In the genomic region with DNA sequence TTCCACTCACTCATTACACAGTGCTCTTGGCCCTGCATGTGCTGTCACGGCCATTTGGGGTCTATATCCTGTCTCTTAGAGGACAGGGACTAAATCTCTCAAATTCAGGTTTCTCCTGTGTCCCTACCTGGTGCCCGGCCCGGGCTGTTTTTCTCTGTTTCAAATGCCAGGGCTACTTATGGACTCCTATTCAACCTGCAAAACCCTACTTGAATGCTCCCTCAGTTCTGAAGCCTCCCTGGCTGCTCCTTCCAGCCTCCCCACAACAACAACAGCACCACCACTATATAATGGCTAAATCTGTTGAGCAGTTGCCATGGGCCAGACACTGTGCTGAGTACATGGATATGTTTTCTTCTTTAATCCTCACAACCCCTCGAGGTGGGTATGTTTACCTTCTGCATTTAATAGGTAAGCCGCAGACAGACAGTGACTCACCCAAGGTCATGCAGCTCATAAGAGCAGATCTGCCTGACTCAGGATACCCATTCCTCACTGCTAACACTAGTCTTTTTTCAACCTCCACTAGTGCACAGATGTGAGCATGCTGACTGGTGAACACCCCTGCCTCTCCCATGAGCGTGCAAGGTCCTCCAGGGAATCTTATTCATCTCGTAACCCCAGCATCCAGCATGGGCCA, we compare ENCODE assay signal across 1 cellular context.
A peak's percentile ranks its signal among the peaks of the same experiment; 100 is the strongest.
TF ChIP-seq lines count a peak whose summit lies in the region.

No MANE protein-coding gene starts in this region.

TF ChIP-seq in HepG2, 621 proteins besides CTCF, POLR2A, EP300 and RAD21 (continued from another document and continues in another):
- TF ChIP-seq, protein P1, sequence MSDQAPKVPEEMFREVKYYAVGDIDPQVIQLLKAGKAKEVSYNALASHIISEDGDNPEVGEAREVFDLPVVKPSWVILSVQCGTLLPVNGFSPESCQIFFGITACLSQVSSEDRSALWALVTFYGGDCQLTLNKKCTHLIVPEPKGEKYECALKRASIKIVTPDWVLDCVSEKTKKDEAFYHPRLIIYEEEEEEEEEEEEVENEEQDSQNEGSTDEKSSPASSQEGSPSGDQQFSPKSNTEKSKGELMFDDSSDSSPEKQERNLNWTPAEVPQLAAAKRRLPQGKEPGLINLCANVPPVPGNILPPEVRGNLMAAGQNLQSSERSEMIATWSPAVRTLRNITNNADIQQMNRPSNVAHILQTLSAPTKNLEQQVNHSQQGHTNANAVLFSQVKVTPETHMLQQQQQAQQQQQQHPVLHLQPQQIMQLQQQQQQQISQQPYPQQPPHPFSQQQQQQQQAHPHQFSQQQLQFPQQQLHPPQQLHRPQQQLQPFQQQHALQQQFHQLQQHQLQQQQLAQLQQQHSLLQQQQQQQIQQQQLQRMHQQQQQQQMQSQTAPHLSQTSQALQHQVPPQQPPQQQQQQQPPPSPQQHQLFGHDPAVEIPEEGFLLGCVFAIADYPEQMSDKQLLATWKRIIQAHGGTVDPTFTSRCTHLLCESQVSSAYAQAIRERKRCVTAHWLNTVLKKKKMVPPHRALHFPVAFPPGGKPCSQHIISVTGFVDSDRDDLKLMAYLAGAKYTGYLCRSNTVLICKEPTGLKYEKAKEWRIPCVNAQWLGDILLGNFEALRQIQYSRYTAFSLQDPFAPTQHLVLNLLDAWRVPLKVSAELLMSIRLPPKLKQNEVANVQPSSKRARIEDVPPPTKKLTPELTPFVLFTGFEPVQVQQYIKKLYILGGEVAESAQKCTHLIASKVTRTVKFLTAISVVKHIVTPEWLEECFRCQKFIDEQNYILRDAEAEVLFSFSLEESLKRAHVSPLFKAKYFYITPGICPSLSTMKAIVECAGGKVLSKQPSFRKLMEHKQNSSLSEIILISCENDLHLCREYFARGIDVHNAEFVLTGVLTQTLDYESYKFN (CRISPR knock-in tag; conservative IDR thresholded peaks at IDR 0.05), result 0 out of 2 replicates have a peak, but pooled peaks have one; percentile 19
- TF ChIP-seq SOX5 (CRISPR knock-in tag; IDR thresholded peaks at IDR 0.05; ENCODE audit: borderline replicate concordance), result peak; percentile 20; the same call in 1 of the 2 replicates
- no peak for TF ChIP-seq ZNF207 (IDR thresholded peaks at IDR 0.05; ENCODE audit: borderline replicate concordance)
- TF ChIP-seq FOSL2 (CRISPR knock-in tag; IDR thresholded peaks at IDR 0.05), result peak; percentile 95
- TF ChIP-seq ZNF562 (CRISPR knock-in tag; IDR thresholded peaks at IDR 0.05; ENCODE audit: borderline replicate concordance), result no peak
- no peak for TF ChIP-seq FOXA1 (IDR thresholded peaks at IDR 0.05)
- peak; percentile 46 for TF ChIP-seq FOXA1 (CRISPR knock-in tag; IDR thresholded peaks at IDR 0.05)
- TF ChIP-seq SKI (IDR thresholded peaks at IDR 0.05; ENCODE audit: partially characterized antibody), result peak; percentile 62
- no peak for TF ChIP-seq HNRNPK (IDR thresholded peaks at IDR 0.05; ENCODE audit: low read depth, low read length, poor library complexity, severe bottlenecking)
- TF ChIP-seq KLF11 (CRISPR knock-in tag; IDR thresholded peaks at IDR 0.05), result no peak
- TF ChIP-seq FOXA3 (CRISPR knock-in tag; IDR thresholded peaks at IDR 0.05), result peak; percentile 37; the same call in 1 of the 2 replicates
- TF ChIP-seq IKZF1 (IDR thresholded peaks at IDR 0.05), result no peak
- 0 out of 2 replicates have a peak, but pooled peaks have one; percentile 5 for TF ChIP-seq MAFF (IDR thresholded peaks at IDR 0.05; ENCODE audit: low read depth, low read length)
- TF ChIP-seq SP4 (CRISPR knock-in tag; IDR thresholded peaks at IDR 0.05), result no peak
- TF ChIP-seq PAX8 (CRISPR knock-in tag; IDR thresholded peaks at IDR 0.05; ENCODE audit: borderline replicate concordance), result no peak
- TF ChIP-seq HCFC1 (IDR thresholded peaks at IDR 0.05; ENCODE audit: low read depth, low read length), result no peak
- TF ChIP-seq SAP130 (CRISPR knock-in tag; IDR thresholded peaks at IDR 0.05; ENCODE audit: low read depth), result peak; percentile 12; the same call in 1 of the 2 replicates
- no peak for TF ChIP-seq ZNF263 (CRISPR knock-in tag; IDR thresholded peaks at IDR 0.05)
- TF ChIP-seq TRIM24 (CRISPR knock-in tag; IDR thresholded peaks at IDR 0.05), result no peak
- TF ChIP-seq, protein P2, sequence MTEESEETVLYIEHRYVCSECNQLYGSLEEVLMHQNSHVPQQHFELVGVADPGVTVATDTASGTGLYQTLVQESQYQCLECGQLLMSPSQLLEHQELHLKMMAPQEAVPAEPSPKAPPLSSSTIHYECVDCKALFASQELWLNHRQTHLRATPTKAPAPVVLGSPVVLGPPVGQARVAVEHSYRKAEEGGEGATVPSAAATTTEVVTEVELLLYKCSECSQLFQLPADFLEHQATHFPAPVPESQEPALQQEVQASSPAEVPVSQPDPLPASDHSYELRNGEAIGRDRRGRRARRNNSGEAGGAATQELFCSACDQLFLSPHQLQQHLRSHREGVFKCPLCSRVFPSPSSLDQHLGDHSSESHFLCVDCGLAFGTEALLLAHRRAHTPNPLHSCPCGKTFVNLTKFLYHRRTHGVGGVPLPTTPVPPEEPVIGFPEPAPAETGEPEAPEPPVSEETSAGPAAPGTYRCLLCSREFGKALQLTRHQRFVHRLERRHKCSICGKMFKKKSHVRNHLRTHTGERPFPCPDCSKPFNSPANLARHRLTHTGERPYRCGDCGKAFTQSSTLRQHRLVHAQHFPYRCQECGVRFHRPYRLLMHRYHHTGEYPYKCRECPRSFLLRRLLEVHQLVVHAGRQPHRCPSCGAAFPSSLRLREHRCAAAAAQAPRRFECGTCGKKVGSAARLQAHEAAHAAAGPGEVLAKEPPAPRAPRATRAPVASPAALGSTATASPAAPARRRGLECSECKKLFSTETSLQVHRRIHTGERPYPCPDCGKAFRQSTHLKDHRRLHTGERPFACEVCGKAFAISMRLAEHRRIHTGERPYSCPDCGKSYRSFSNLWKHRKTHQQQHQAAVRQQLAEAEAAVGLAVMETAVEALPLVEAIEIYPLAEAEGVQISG (CRISPR knock-in tag; IDR thresholded peaks at IDR 0.05), result no peak
- TF ChIP-seq, protein P3, sequence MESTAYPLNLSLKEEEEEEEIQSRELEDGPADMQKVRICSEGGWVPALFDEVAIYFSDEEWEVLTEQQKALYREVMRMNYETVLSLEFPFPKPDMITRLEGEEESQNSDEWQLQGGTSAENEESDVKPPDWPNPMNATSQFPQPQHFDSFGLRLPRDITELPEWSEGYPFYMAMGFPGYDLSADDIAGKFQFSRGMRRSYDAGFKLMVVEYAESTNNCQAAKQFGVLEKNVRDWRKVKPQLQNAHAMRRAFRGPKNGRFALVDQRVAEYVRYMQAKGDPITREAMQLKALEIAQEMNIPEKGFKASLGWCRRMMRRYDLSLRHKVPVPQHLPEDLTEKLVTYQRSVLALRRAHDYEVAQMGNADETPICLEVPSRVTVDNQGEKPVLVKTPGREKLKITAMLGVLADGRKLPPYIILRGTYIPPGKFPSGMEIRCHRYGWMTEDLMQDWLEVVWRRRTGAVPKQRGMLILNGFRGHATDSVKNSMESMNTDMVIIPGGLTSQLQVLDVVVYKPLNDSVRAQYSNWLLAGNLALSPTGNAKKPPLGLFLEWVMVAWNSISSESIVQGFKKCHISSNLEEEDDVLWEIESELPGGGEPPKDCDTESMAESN (CRISPR knock-in tag; conservative IDR thresholded peaks at IDR 0.05), result no peak
- TF ChIP-seq, protein P4, sequence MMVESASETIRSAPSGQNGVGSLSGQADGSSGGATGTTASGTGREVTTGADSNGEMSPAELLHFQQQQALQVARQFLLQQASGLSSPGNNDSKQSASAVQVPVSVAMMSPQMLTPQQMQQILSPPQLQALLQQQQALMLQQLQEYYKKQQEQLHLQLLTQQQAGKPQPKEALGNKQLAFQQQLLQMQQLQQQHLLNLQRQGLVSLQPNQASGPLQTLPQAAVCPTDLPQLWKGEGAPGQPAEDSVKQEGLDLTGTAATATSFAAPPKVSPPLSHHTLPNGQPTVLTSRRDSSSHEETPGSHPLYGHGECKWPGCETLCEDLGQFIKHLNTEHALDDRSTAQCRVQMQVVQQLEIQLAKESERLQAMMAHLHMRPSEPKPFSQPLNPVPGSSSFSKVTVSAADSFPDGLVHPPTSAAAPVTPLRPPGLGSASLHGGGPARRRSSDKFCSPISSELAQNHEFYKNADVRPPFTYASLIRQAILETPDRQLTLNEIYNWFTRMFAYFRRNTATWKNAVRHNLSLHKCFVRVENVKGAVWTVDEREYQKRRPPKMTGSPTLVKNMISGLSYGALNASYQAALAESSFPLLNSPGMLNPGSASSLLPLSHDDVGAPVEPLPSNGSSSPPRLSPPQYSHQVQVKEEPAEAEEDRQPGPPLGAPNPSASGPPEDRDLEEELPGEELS (CRISPR knock-in tag; IDR thresholded peaks at IDR 0.05), result peak; percentile 38; the same call in 1 of the 2 replicates
- 0 out of 4 replicates have a peak, but pooled peaks of 1 of the 2 experiments have one; percentile 28 for TF ChIP-seq KLF16 (CRISPR knock-in tag; IDR thresholded peaks at IDR 0.05)
- no peak for TF ChIP-seq ZEB1 (IDR thresholded peaks at IDR 0.05; ENCODE audit: insufficient replicate concordance, low read depth)
- TF ChIP-seq IKZF4 (CRISPR knock-in tag; IDR thresholded peaks at IDR 0.05; ENCODE audit: borderline replicate concordance, low read depth, not compliant biosample characterization), result no peak
- TF ChIP-seq ZNF496 (CRISPR knock-in tag; IDR thresholded peaks at IDR 0.05; ENCODE audit: insufficient replicate concordance), result no peak
- no peak for TF ChIP-seq ZNF598 (CRISPR knock-in tag; IDR thresholded peaks at IDR 0.05; ENCODE audit: borderline replicate concordance)
- TF ChIP-seq ZNF792 (CRISPR knock-in tag; IDR thresholded peaks at IDR 0.05), result no peak
- TF ChIP-seq CREB1 (IDR thresholded peaks at IDR 0.05), result no peak
- peak; percentile 48 for TF ChIP-seq CREB1 (CRISPR knock-in tag; IDR thresholded peaks at IDR 0.05)
- no peak for TF ChIP-seq ZNF484 (CRISPR knock-in tag; IDR thresholded peaks at IDR 0.05; ENCODE audit: borderline replicate concordance, low read depth)
- no peak for TF ChIP-seq U2AF1 (optimal IDR thresholded peaks at IDR 0.05; ENCODE audit: low read depth, low read length)
- peak; percentile 79 for TF ChIP-seq RARA (CRISPR knock-in tag; IDR thresholded peaks at IDR 0.05)
- no peak for TF ChIP-seq SOX13 (IDR thresholded peaks at IDR 0.05)
- peak in 1 of 2 experiments; percentile 50; a peak in 1 of 4 replicates for TF ChIP-seq SOX13 (CRISPR knock-in tag; conservative IDR thresholded peaks at IDR 0.05 in 1 of 2, IDR thresholded peaks at IDR 0.05 in 1 of 2)
- TF ChIP-seq ZBTB20 (CRISPR knock-in tag; IDR thresholded peaks at IDR 0.05; ENCODE audit: borderline replicate concordance, low read depth), result peak; percentile 42; the same call in 1 of the 2 replicates
- TF ChIP-seq, protein P5, sequence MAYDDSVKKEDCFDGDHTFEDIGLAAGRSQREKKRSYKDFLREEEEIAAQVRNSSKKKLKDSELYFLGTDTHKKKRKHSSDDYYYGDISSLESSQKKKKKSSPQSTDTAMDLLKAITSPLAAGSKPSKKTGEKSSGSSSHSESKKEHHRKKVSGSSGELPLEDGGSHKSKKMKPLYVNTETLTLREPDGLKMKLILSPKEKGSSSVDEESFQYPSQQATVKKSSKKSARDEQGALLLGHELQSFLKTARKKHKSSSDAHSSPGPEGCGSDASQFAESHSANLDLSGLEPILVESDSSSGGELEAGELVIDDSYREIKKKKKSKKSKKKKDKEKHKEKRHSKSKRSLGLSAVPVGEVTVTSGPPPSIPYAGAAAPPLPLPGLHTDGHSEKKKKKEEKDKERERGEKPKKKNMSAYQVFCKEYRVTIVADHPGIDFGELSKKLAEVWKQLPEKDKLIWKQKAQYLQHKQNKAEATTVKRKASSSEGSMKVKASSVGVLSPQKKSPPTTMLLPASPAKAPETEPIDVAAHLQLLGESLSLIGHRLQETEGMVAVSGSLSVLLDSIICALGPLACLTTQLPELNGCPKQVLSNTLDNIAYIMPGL (CRISPR knock-in tag; IDR thresholded peaks at IDR 0.05; ENCODE audit: borderline replicate concordance in 1 of 2, low read depth in 1 of 2), result no peak
- no peak for TF ChIP-seq SALL2 (CRISPR knock-in tag; IDR thresholded peaks at IDR 0.05)
- peak; percentile 63; the same call in 1 of the 2 replicates for TF ChIP-seq FOSL1 (CRISPR knock-in tag; IDR thresholded peaks at IDR 0.05; ENCODE audit: borderline replicate concordance)
- TF ChIP-seq, protein P6, sequence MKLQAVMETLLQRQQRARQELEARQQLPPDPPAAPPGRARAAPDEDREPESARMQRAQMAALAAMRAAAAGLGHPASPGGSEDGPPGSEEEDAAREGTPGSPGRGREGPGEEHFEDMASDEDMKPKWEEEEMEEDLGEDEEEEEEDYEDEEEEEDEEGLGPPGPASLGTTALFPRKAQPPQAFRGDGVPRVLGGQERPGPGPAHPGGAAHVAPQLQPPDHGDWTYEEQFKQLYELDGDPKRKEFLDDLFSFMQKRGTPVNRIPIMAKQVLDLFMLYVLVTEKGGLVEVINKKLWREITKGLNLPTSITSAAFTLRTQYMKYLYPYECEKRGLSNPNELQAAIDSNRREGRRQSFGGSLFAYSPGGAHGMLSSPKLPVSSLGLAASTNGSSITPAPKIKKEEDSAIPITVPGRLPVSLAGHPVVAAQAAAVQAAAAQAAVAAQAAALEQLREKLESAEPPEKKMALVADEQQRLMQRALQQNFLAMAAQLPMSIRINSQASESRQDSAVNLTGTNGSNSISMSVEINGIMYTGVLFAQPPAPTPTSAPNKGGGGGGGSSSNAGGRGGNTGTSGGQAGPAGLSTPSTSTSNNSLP (IDR thresholded peaks at IDR 0.05; ENCODE audit: low read depth, low read length), result peak; percentile 56; the same call in 1 of the 2 replicates
- TF ChIP-seq, protein P7, sequence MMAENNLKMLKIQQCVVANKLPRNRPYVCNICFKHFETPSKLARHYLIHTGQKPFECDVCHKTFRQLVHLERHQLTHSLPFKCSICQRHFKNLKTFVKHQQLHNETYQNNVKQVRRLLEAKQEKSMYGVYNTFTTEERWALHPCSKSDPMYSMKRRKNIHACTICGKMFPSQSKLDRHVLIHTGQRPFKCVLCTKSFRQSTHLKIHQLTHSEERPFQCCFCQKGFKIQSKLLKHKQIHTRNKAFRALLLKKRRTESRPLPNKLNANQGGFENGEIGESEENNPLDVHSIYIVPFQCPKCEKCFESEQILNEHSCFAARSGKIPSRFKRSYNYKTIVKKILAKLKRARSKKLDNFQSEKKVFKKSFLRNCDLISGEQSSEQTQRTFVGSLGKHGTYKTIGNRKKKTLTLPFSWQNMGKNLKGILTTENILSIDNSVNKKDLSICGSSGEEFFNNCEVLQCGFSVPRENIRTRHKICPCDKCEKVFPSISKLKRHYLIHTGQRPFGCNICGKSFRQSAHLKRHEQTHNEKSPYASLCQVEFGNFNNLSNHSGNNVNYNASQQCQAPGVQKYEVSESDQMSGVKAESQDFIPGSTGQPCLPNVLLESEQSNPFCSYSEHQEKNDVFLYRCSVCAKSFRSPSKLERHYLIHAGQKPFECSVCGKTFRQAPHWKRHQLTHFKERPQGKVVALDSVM (CRISPR knock-in tag; IDR thresholded peaks at IDR 0.05), result no peak
- TF ChIP-seq ZNF570 (CRISPR knock-in tag; IDR thresholded peaks at IDR 0.05; ENCODE audit: borderline replicate concordance), result no peak
